Comparison of ENCODE assay signal across 1 cellular context in the genomic region with DNA sequence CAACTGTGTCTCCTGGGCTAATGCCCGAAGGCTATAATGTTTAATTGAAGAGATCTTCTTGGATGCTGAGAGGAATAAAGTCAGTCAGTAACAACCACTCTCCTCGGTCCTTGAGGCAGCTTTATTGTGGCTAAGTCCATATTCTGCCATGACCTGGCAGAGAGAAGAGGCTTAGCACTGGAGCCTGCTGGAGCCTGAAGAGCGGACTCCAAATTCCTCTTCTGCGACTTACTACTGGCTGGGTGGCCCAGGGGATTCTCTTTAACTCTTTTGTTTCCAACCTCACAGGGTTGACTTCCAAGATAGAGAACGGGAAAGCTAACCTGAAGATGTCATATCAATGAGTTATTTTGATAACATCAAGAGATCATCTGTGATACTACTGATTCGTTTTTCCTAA.
TF ChIP-seq lines count a peak whose summit lies in the region.

No MANE protein-coding gene starts in this region.

TF ChIP-seq in WTC11, 78 proteins besides CTCF, POLR2A, EP300 and RAD21 (continued from another document):
- TF ChIP-seq, protein P1, sequence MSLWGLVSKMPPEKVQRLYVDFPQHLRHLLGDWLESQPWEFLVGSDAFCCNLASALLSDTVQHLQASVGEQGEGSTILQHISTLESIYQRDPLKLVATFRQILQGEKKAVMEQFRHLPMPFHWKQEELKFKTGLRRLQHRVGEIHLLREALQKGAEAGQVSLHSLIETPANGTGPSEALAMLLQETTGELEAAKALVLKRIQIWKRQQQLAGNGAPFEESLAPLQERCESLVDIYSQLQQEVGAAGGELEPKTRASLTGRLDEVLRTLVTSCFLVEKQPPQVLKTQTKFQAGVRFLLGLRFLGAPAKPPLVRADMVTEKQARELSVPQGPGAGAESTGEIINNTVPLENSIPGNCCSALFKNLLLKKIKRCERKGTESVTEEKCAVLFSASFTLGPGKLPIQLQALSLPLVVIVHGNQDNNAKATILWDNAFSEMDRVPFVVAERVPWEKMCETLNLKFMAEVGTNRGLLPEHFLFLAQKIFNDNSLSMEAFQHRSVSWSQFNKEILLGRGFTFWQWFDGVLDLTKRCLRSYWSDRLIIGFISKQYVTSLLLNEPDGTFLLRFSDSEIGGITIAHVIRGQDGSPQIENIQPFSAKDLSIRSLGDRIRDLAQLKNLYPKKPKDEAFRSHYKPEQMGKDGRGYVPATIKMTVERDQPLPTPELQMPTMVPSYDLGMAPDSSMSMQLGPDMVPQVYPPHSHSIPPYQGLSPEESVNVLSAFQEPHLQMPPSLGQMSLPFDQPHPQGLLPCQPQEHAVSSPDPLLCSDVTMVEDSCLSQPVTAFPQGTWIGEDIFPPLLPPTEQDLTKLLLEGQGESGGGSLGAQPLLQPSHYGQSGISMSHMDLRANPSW (CRISPR knock-in tag; conservative IDR thresholded peaks at IDR 0.05; ENCODE audit: low read depth): no peak
